Comparison of ENCODE assay signal across 8 cellular contexts in the genomic region with DNA sequence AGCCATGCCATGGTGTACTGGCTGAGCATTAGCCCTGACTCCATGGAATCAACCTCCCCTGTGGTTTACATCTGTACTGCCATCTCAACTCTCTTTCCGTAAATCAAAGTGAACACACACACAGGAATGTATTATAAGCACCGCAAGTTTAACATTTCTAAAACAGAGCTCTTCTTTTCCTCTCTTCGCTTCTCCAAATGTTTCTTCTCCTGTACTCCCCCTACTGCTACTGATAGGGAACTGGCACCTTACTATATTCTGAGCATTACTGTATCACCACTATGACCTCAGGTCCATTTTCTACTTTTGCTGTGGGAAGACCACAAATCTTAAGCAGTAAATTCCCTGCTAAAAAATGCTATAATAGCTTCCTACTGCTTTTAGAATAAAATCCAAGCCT.
DNase-seq lines count a peak whose midpoint lies in the region; ATAC-seq and TF ChIP-seq lines count a peak whose summit lies in the region.

No MANE protein-coding gene starts in this region.

- peak; percentile 41; the same call in 1 of the 2 replicates for TF ChIP-seq CTCF in LNCAP (IDR thresholded peaks at IDR 0.05)
- TF ChIP-seq CTCF in chondrocyte (IDR thresholded peaks at IDR 0.05), result peak; percentile 61
- peak in 1 of 7 experiments; percentile 13 for TF ChIP-seq CTCF in body of pancreas (IDR thresholded peaks at IDR 0.05)
- TF ChIP-seq CTCF in spleen (IDR thresholded peaks at IDR 0.05 in 8 of 11, conservative IDR thresholded peaks at IDR 0.05 in 3 of 11), result no peak

- peaks cover 24% of the 10 kb centered on the region for H3K27me3 Mint-ChIP-seq in chondrocyte (ENCODE audit: low read depth)

- H3K4me1 Mint-ChIP-seq in chondrocyte (ENCODE audit: low read depth), result no peaks in the 10 kb centered on the region

- DNase-seq in AML-193 (lab: John Stamatoyannopoulos, UW) (peak; percentile 6 to 10), chondrocyte (ENCODE audit: low spot score) (no peak), body of pancreas (no peak), spleen (no peak)

- no peak overlapping the region for H3K4me3 Mint-ChIP-seq in chondrocyte (ENCODE audit: unreplicated experiment)

- ATAC-seq in GM19372 (IDR thresholded peaks at IDR 0.05; ENCODE audit: low read depth, unreplicated experiment) (peak; percentile 57), body of pancreas (no peak), HG03045 (IDR thresholded peaks at IDR 0.05; ENCODE audit: unreplicated experiment) (no peak), GM18873 (IDR thresholded peaks at IDR 0.05; ENCODE audit: low FRiP score, unreplicated experiment) (no peak)

- WGBS in body of pancreas, 2 donors, result 37 to 53% methylated on average over 3 of the region's 3 CpGs
- WGBS in spleen, 5 donors, result 58 to 73% (median 69%) methylated on average over 3 of the region's 3 CpGs

- H3K27me3 ChIP-seq in body of pancreas, result no peaks in the 10 kb centered on the region
- H3K27me3 ChIP-seq in spleen (replicated peaks in 1 of 7), result peaks cover 0 to 4% (median 0%) of the 10 kb centered on the region in 7 donors

- no peaks in the 10 kb centered on the region for H3K4me1 ChIP-seq in body of pancreas
- H3K4me1 ChIP-seq in spleen, result no peaks in the 10 kb centered on the region

- H3K27ac ChIP-seq in body of pancreas (no peak overlapping the region), spleen (no peak overlapping the region)

- no peak for TF ChIP-seq POLR2A in body of pancreas (IDR thresholded peaks at IDR 0.05)
- no peak for TF ChIP-seq POLR2A in spleen (IDR thresholded peaks at IDR 0.05)

- H3K9me3 ChIP-seq in body of pancreas (no peaks in the 10 kb centered on the region), spleen (no peaks in the 10 kb centered on the region)

- intact Hi-C loops in body of pancreas (cut with DNase I), result no loop called here
- intact Hi-C loops in spleen (cut with DNase I; ENCODE audit: low total_unique reads), result no loop called here

- H3K27ac Mint-ChIP-seq in chondrocyte (ENCODE audit: unreplicated experiment), result no peak overlapping the region

- H3K9me3 Mint-ChIP-seq in chondrocyte (ENCODE audit: low read depth), result no peaks in the 10 kb centered on the region

- H3K36me3 ChIP-seq in body of pancreas (replicated peaks in 1 of 2; ENCODE audit: insufficient read depth in 1 of 2, low read depth in 2 of 2) (no peaks in the 10 kb centered on the region), spleen (no peaks in the 10 kb centered on the region)

- no peaks in the 10 kb centered on the region for H3K36me3 Mint-ChIP-seq in chondrocyte (ENCODE audit: low read depth)

- no peak overlapping the region for H3K4me3 ChIP-seq in body of pancreas
- H3K4me3 ChIP-seq in spleen, result no peak overlapping the region

Comparison
In these comparisons a context has a peak if more than half of its experiments do, and no peak if none do; other contexts are left out.
1. DNase-seq: peak in AML-193 (2 of 2); none in chondrocyte (single experiment), body of pancreas (0 of 4) and spleen (single experiment).
2. CTCF ChIP-seq: peak in LNCAP (single experiment) and chondrocyte (single experiment); none in spleen (0 of 11).